26 cellular contexts compared by ENCODE assay signal in genomic region chr9:84950879-84951811, GRCh38.
"Had no signal": no experiment of that assay in that cellular context is flagged by ENCODE, and none has a peak within 500 bp of the region (broad histone marks: within the 10 kb centered on the region; RNA-seq: fewer than 3 reads in every experiment).

No MANE protein-coding gene starts in this region.

- H3K27ac Mint-ChIP-seq: activated CD4-positive, alpha-beta memory T cell treated with anti-CD3 and anti-CD28 coated beads, Interleukin-2, amount 10 ng/mL, durations not matched to agents 7 days and 5 days; activated CD4-positive, alpha-beta T cell treated with anti-CD3 and anti-CD28 coated beads for 36 hours; activated naive CD4-positive, alpha-beta T cell treated with anti-CD3 and anti-CD28 coated beads, Interleukin-2, amount 10 ng/mL, durations not matched to agents 7 days and 5 days; activated naive CD8-positive, alpha-beta T cell treated with anti-CD3 and anti-CD28 coated beads, Interleukin-2, amount 10 ng/mL, durations not matched to agents 7 days and 5 days; activated T-helper 17 cell treated with anti-CD3 and anti-CD28 coated beads, Interleukin-2, amount 50 U/mL, for 72 hours; T-cell had no signal

- H3K27ac ChIP-seq: adrenal gland, Peyer's patch, VCaP had no signal

- H3K4me3 Mint-ChIP-seq: activated CD4-positive, alpha-beta memory T cell treated with anti-CD3 and anti-CD28 coated beads, Interleukin-2, amount 10 ng/mL, durations not matched to agents 7 days and 5 days; activated CD4-positive, alpha-beta T cell treated with anti-CD3 and anti-CD28 coated beads for 36 hours; activated naive CD4-positive, alpha-beta T cell treated with anti-CD3 and anti-CD28 coated beads, Interleukin-2, amount 10 ng/mL, durations not matched to agents 7 days and 5 days; activated naive CD8-positive, alpha-beta T cell treated with anti-CD3 and anti-CD28 coated beads, Interleukin-2, amount 10 ng/mL, durations not matched to agents 7 days and 5 days; activated T-helper 17 cell treated with anti-CD3 and anti-CD28 coated beads, Interleukin-2, amount 50 U/mL, for 72 hours; T-cell had no signal

- H3K9me3 ChIP-seq: adrenal gland, Peyer's patch had no signal

- H3K27me3 Mint-ChIP-seq: activated CD4-positive, alpha-beta memory T cell treated with anti-CD3 and anti-CD28 coated beads, Interleukin-2, amount 10 ng/mL, durations not matched to agents 7 days and 5 days had no signal

- H3K4me3 ChIP-seq: adrenal gland, Peyer's patch had no signal

- H3K4me1 ChIP-seq: adrenal gland, Peyer's patch had no signal

- H3K36me3 ChIP-seq: adrenal gland, Peyer's patch had no signal

- H3K27me3 ChIP-seq: adrenal gland, Peyer's patch had no signal

- H3K4me1 Mint-ChIP-seq: activated CD4-positive, alpha-beta T cell treated with anti-CD3 and anti-CD28 coated beads for 36 hours; activated naive CD4-positive, alpha-beta T cell treated with anti-CD3 and anti-CD28 coated beads, Interleukin-2, amount 10 ng/mL, durations not matched to agents 7 days and 5 days had no signal

- DNase-seq: activated CD4-positive, alpha-beta memory T cell treated with anti-CD3 and anti-CD28 coated beads, Interleukin-2, amount 10 ng/mL, durations not matched to agents 7 days and 5 days; activated CD4-positive, alpha-beta T cell treated with anti-CD3 and anti-CD28 coated beads for 36 hours; activated CD4-positive, alpha-beta T cell treated with anti-CD3 and anti-CD28 coated beads, Interleukin-2, amount 50 U/mL, for 1 hour; activated gamma-delta T cell; activated naive CD4-positive, alpha-beta T cell treated with anti-CD3 and anti-CD28 coated beads, Interleukin-2, amount 10 ng/mL, durations not matched to agents 7 days and 5 days; activated naive CD8-positive, alpha-beta T cell treated with anti-CD3 and anti-CD28 coated beads, Interleukin-2, amount 10 ng/mL, durations not matched to agents 7 days and 5 days; activated T-cell treated with anti-CD3 and anti-CD28 coated beads for 4 hours; activated T-cell treated with anti-CD3 and anti-CD28 coated beads, Interleukin-2, amount 50 U/mL, for 48 hours; adrenal gland; Kasumi-1; KBM-7; NCI-H1105 treated with DMSO at 0.1 percent for 48 hours; NCI-H1436 treated with DMSO at 0.1 percent for 48 hours; NCI-H1930; NCI-H2107; NCI-H2171 treated with DMSO at 0.1 percent for 48 hours; NCI-H226; NCI-H526; NCI-H82; Peyer's patch; SHP77 treated with DMSO at 0.1 percent for 48 hours; T-cell; T-helper 2 cell; T1000 had no signal

- H3K9me3 Mint-ChIP-seq: activated CD4-positive, alpha-beta memory T cell treated with anti-CD3 and anti-CD28 coated beads, Interleukin-2, amount 10 ng/mL, durations not matched to agents 7 days and 5 days; activated naive CD4-positive, alpha-beta T cell treated with anti-CD3 and anti-CD28 coated beads, Interleukin-2, amount 10 ng/mL, durations not matched to agents 7 days and 5 days; activated naive CD8-positive, alpha-beta T cell treated with anti-CD3 and anti-CD28 coated beads, Interleukin-2, amount 10 ng/mL, durations not matched to agents 7 days and 5 days; activated T-helper 17 cell treated with anti-CD3 and anti-CD28 coated beads, Interleukin-2, amount 50 U/mL, for 72 hours; T-cell had no signal

- ATAC-seq: activated CD4-positive, alpha-beta T cell treated with anti-CD3 and anti-CD28 coated beads for 36 hours; activated T-helper 17 cell treated with anti-CD3 and anti-CD28 coated beads, Interleukin-2, amount 50 U/mL, for 72 hours; T-cell had no signal

- H3K36me3 Mint-ChIP-seq: activated naive CD4-positive, alpha-beta T cell treated with anti-CD3 and anti-CD28 coated beads, Interleukin-2, amount 10 ng/mL, durations not matched to agents 7 days and 5 days; activated naive CD8-positive, alpha-beta T cell treated with anti-CD3 and anti-CD28 coated beads, Interleukin-2, amount 10 ng/mL, durations not matched to agents 7 days and 5 days; T-cell had no signal
